Comparison of ENCODE assay signal across 12 cellular contexts in the genomic region with DNA sequence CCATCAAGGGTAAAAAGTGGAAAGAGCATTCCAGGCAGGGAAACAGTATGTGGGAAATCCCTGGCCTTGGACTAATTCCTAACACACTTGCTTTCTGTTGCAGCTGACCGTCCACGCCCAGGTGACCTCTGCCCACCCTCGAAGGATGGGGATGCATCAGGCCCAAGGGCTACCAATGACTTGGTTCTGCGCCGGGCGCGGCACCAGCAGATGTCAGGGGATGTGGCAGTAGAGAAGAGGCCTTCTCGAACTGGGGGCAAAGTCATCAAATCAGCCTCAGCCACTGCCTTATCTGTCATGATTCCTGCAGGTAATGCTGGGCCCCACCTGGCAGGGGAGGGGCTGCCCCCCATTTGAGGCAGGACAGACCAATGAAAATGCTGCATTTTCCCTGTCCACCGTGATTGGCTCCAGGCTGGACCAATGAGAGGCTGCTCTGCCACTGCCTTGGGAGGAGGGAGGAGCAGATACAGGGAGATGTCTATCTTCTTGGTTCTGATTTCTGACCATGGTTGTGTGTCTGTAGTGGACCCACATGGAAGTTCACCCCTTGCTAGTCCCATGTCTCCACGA. TPM values are rescaled to one million over a fixed set of nuclear protein-coding genes. Genes with fewer than 3 reads are reported as not detected.
A peak's percentile ranks its signal among the peaks of the same experiment; 100 is the strongest.
DNase-seq lines count a peak whose midpoint lies in the region; ATAC-seq, FAIRE-seq and TF ChIP-seq lines count a peak whose summit lies in the region.
"Had no signal": no experiment of that assay in that cellular context is flagged by ENCODE, and none has a peak within 500 bp of the region (broad histone marks: within the 10 kb centered on the region; RNA-seq: fewer than 3 reads in every experiment).

No MANE protein-coding gene starts in this region.

- H3K36me3 ChIP-seq in H7 (replicated peaks; ENCODE audit: control insufficient read depth, insufficient read depth, low read length) (peaks cover 2% of the 10 kb centered on the region; the same call in 1 of the 2 replicates), H1 (ENCODE audit: control insufficient read depth in 2 of 4, insufficient read depth in 4 of 4, low read length in 3 of 4) (peaks cover 0 to 17% (median 9%) of the 10 kb centered on the region in 4 experiments; a peak in 6 of 8 replicates), aorta (ENCODE audit: control insufficient read depth in 1 of 2, insufficient read depth in 2 of 2, low read length in 1 of 2) (no peaks in the 10 kb centered on the region)
- H3K36me3 ChIP-seq: vagina had no signal

- no peak for FAIRE-seq in H1 (lab: Jason Lieb, UNC)

- peaks cover 5% of the 10 kb centered on the region; the same call in 1 of the 2 replicates for H3K27me3 ChIP-seq in H7 (ENCODE audit: control insufficient read depth, insufficient read depth, low read length)
- no peaks in the 10 kb centered on the region for H3K27me3 ChIP-seq in H1 (replicated peaks in 1 of 4; ENCODE audit: control insufficient read depth in 3 of 4, extremely low read depth in 1 of 4, insufficient read depth in 3 of 4, low read length in 3 of 4)
- H3K27me3 ChIP-seq in aorta (ENCODE audit: control insufficient read depth in 1 of 2, insufficient read depth in 2 of 2, low read length in 1 of 2), result no peaks in the 10 kb centered on the region
- H3K27me3 ChIP-seq: vagina had no signal

- no peak for TF ChIP-seq CTCF in H1 (IDR thresholded peaks at IDR 0.05; ENCODE audit: control extremely low read depth in 1 of 3, insufficient read depth in 1 of 3, low read depth in 1 of 3, low read length in 3 of 3)

- H3K79me2 ChIP-seq in H1 (ENCODE audit: control insufficient read depth in 1 of 2, insufficient read depth in 2 of 2, low read length in 2 of 2), result no peaks in the 10 kb centered on the region

- TF ChIP-seq RAD21 in H1 (IDR thresholded peaks at IDR 0.05 in 1 of 2, conservative IDR thresholded peaks at IDR 0.05 in 1 of 2; ENCODE audit: low read depth in 2 of 2, low read length in 2 of 2), result no peak

- H3K9me3 ChIP-seq in H1 (ENCODE audit: insufficient read depth in 2 of 2, low read depth in 1 of 2, low read length in 1 of 2) (peaks cover 0 to 5% of the 10 kb centered on the region in 2 experiments; a peak in 1 of 4 replicates), aorta (ENCODE audit: control insufficient read depth, low read length) (no peaks in the 10 kb centered on the region)
- H3K9me3 ChIP-seq: vagina had no signal

- no peaks in the 10 kb centered on the region for H3K79me1 ChIP-seq in H1 (ENCODE audit: low read depth, low read length)

- H3K56ac ChIP-seq in H1 (replicated peaks; ENCODE audit: insufficient read length, low read depth, low read length), result no peak overlapping the region

- H3K18ac ChIP-seq in H1 (ENCODE audit: extremely low read depth, low read length), result no peak overlapping the region

- CTCF ChIA-PET in H1 (lab: Charles Lee; ENCODE audit: partially characterized antibody), result interaction anchor here (0.9 kb wide), 1 partner anchor 243 kb away, joined by 3 read pairs; no protein-coding TSS in a partner anchor

- peaks cover 8% of the 10 kb centered on the region; the same call in 1 of the 2 replicates for H3K23me2 ChIP-seq in H1 (ENCODE audit: low read depth, low read length)

- H2BK120ac ChIP-seq in H1 (replicated peaks; ENCODE audit: low read depth, low read length), result no peak overlapping the region

- H3K4me3 ChIP-seq in H7 (ENCODE audit: insufficient read depth, low read depth, low read length) (no peak overlapping the region), H1 (ENCODE audit: extremely low read depth in 1 of 4, insufficient read depth in 2 of 4, low read depth in 3 of 4, low read length in 4 of 4) (no peak overlapping the region), aorta (ENCODE audit: low read length in 2 of 2) (no peak overlapping the region)

- no peak overlapping the region for H3K14ac ChIP-seq in H1 (ENCODE audit: insufficient read length)

- H3K23ac ChIP-seq in H1 (ENCODE audit: insufficient read length), result no peak overlapping the region

- H2BK12ac ChIP-seq in H1 (ENCODE audit: low read depth, low read length), result no peak overlapping the region

- 92% methylated on average over 10 of the region's 10 CpGs; no CpG with 5 or more reads in 1 of the 2 experiments for WGBS in H1 (ENCODE audit: extremely low coverage in 1 of 2, insufficient coverage in 1 of 2, insufficient read length in 1 of 2, insufficient replicate concordance in 2 of 2, low coverage in 1 of 2, low lambda C conversion rate in 2 of 2, missing lambda C conversion rate in 1 of 2), 2 experiments
- 94 to 96% methylated on average over 10 of the region's 10 CpGs for WGBS in aorta, 2 donors

- no peak overlapping the region for H4K5ac ChIP-seq in H1 (ENCODE audit: insufficient read length, low read depth, low read length)

- no peak for TF ChIP-seq POLR2A in H1 (IDR thresholded peaks at IDR 0.05; ENCODE audit: control extremely low read depth in 1 of 2, low read depth in 2 of 2, low read length in 2 of 2)

- H2AFZ ChIP-seq in H1 (ENCODE audit: low read length), result no peak overlapping the region

- H3K27ac ChIP-seq in H1 (ENCODE audit: low read depth, low read length) (no peak overlapping the region), aorta (ENCODE audit: low read depth in 1 of 2, low read length in 2 of 2) (no peak overlapping the region)
- H3K27ac ChIP-seq: KMS-11, vagina had no signal

- no peak overlapping the region for H2BK5ac ChIP-seq in H1 (ENCODE audit: low read depth, low read length)

- no peak overlapping the region for H2BK15ac ChIP-seq in H1 (ENCODE audit: low read length)

- no peak overlapping the region for H4K91ac ChIP-seq in H1 (replicated peaks; ENCODE audit: insufficient read length, low read length)

- H3K4me1 ChIP-seq in H1 (replicated peaks in 1 of 4; ENCODE audit: control insufficient read depth in 3 of 4, insufficient read depth in 4 of 4, low read length in 3 of 4) (peaks cover 3 to 17% (median 14%) of the 10 kb centered on the region in 4 experiments), aorta (ENCODE audit: control insufficient read depth in 1 of 2, insufficient read depth in 2 of 2, low read length in 2 of 2) (no peaks in the 10 kb centered on the region)

- H3K9ac ChIP-seq in H1 (replicated peaks in 1 of 4; ENCODE audit: extremely low read depth in 1 of 4, low read depth in 3 of 4, low read length in 3 of 4), result no peak overlapping the region

- no peak for TF ChIP-seq EP300 in H1 (IDR thresholded peaks at IDR 0.05; ENCODE audit: borderline replicate concordance in 1 of 2, low read depth in 2 of 2, low read length in 2 of 2)

- H2BK20ac ChIP-seq in H1 (ENCODE audit: low read length), result no peak overlapping the region

- ATAC-seq in HG02642 (IDR thresholded peaks at IDR 0.05; ENCODE audit: poor library complexity, unreplicated experiment), result no peak
- ATAC-seq in aorta (ENCODE audit: low FRiP score), result no peak

- intact Hi-C loops in aorta (cut with DNase I), result no loop called here

- DNase-seq in COLO668 (lab: John Stamatoyannopoulos, UW; ENCODE audit: unreplicated experiment) (peak; percentile 10), H7 (peak; percentile 95), H1 (ENCODE audit: low read depth in 1 of 2, low spot score in 2 of 2) (peak in 1 of 2 experiments; percentile 76), aorta (no peak), NCI-H524 treated with DMSO at 0.1 percent for 48 hours (lab: John Stamatoyannopoulos, UW) (no peak)
- DNase-seq: effector CD8-positive, alpha-beta T cell; NCI-H774 had no signal

- no peak overlapping the region for H3K4ac ChIP-seq in H1 (replicated peaks; ENCODE audit: insufficient read length, low read depth, low read length)

- no peak overlapping the region for H2AK5ac ChIP-seq in H1 (ENCODE audit: low read depth, low read length)

- no peak overlapping the region for H3K4me2 ChIP-seq in H1 (ENCODE audit: insufficient read depth in 1 of 2, low read depth in 2 of 2, low read length in 2 of 2)

- POLR2A ChIA-PET in H1 (lab: Charles Lee; ENCODE audit: partially characterized antibody), result interaction anchor here (0.8 to 1.8 kb wide), 4 partner anchors 12 to 54 kb away, joined by 3 to 7 read pairs (median 4); a partner anchor contains a TSS

- no peaks in the 10 kb centered on the region for H4K20me1 ChIP-seq in H1 (replicated peaks in 1 of 2; ENCODE audit: control insufficient read depth in 1 of 2, insufficient read depth in 2 of 2, low read length in 2 of 2)

- no peak overlapping the region for H4K8ac ChIP-seq in H1 (ENCODE audit: extremely low read depth, insufficient read depth, low read length)

RNA-seq across cellular contexts. Expression of a gene that starts 12.6 kb away (rescaled TPM):
- 15.3 and 16.8 TPM in 2 replicates for total RNA-seq in H7 (2014; rRNA removed; shearing (Covaris generic))
- 32.9 and 33.2 TPM in 2 replicates for total RNA-seq in H1 (2021; fragmentation: NEBNext Ultra II Directional; extraction: Animal tissue kit (Norgen Biotek cat#: 25700))
- polyA plus RNA-seq in H1 (2011; rRNA removed) (48.2 and 58.2 TPM in 2 replicates), aorta (10 to 100 TPM; 27.4 to 49.9 TPM)
- polyA plus RNA-seq in H1 (2011; cell fraction: cytosol; rRNA removed), result 48.0 TPM
- 26.9 TPM for polyA plus RNA-seq in H1 (2011; cell fraction: nucleus; rRNA removed)
- polyA plus RNA-seq in H1 (2012, experiment 1 of 2), result 24.6 to 39.7 TPM (median 36.4 TPM) in 4 replicates
- 32.5 TPM for polyA plus RNA-seq in H1 (2012, experiment 2 of 2)
- polyA plus RNA-seq in H1 (2013, experiment 1 of 2), result 44.6 TPM
- 52.7 TPM for polyA plus RNA-seq in H1 (2013, experiment 2 of 2)
- polyA minus RNA-seq in H1 (2011; rRNA and poly(A)+ RNA removed), result 33.8 and 41.2 TPM in 2 replicates
- 25.0 TPM for polyA minus RNA-seq in H1 (2011; cell fraction: cytosol; rRNA and poly(A)+ RNA removed)
- polyA minus RNA-seq in H1 (2011; cell fraction: nucleus; rRNA and poly(A)+ RNA removed), result 11.8 TPM
- total RNA-seq in aorta, result 10 to 100 TPM; 26.8 to 39.5 TPM

RNA-seq across cellular contexts. Expression of a gene that starts 18.4 kb away (rescaled TPM):
- total RNA-seq in H7 (2014; rRNA removed; shearing (Covaris generic)), result 0.37 and 0.76 TPM in 2 replicates
- total RNA-seq in H1 (2021; fragmentation: NEBNext Ultra II Directional; extraction: Animal tissue kit (Norgen Biotek cat#: 25700)), result 0.59 and 0.84 TPM in 2 replicates
- polyA plus RNA-seq in H1 (2011; rRNA removed), result 0.91 and 1.0 TPM in 2 replicates
- 0.92 TPM for polyA plus RNA-seq in H1 (2011; cell fraction: cytosol; rRNA removed)
- polyA plus RNA-seq in H1 (2011; cell fraction: nucleus; rRNA removed), result 0.73 TPM
- polyA plus RNA-seq in H1 (2012, experiment 1 of 2), result 0.54 to 0.79 TPM (median 0.58 TPM) in 4 replicates
- polyA plus RNA-seq in H1 (2012, experiment 2 of 2), result 0.50 TPM
- polyA plus RNA-seq in H1 (2013, experiment 1 of 2), result 0.55 TPM
- 0.40 TPM for polyA plus RNA-seq in H1 (2013, experiment 2 of 2)
- polyA minus RNA-seq in H1 (2011; rRNA and poly(A)+ RNA removed), result 0.41 and 0.66 TPM in 2 replicates
- not detected for polyA minus RNA-seq in H1 (2011; cell fraction: cytosol; rRNA and poly(A)+ RNA removed)
- polyA minus RNA-seq in H1 (2011; cell fraction: nucleus; rRNA and poly(A)+ RNA removed), result 1.2 TPM
- under 1 TPM in 1 of 2 donors, not detected in 1; 0.39 TPM for total RNA-seq in aorta
- not detected for polyA plus RNA-seq in aorta
- total RNA-seq: vagina had no signal

RNA-seq across cellular contexts. Expression of a gene that starts 22.3 kb away (rescaled TPM):
- 42.3 and 59.4 TPM in 2 replicates for total RNA-seq in H7 (2014; rRNA removed; shearing (Covaris generic))
- total RNA-seq in H1 (2021; fragmentation: NEBNext Ultra II Directional; extraction: Animal tissue kit (Norgen Biotek cat#: 25700)), result 63.8 and 67.3 TPM in 2 replicates
- polyA plus RNA-seq in H1 (2011; rRNA removed), result 89.4 and 134 TPM in 2 replicates
- polyA plus RNA-seq in H1 (2011; cell fraction: cytosol; rRNA removed), result 147 TPM
- 130 TPM for polyA plus RNA-seq in H1 (2011; cell fraction: nucleus; rRNA removed)
- 53.5 to 77.1 TPM (median 68.9 TPM) in 4 replicates for polyA plus RNA-seq in H1 (2012, experiment 1 of 2)
- polyA plus RNA-seq in H1 (2012, experiment 2 of 2), result 50.5 TPM
- polyA plus RNA-seq in H1 (2013, experiment 1 of 2), result 32.2 TPM
- polyA plus RNA-seq in H1 (2013, experiment 2 of 2), result 27.2 TPM
- 43.7 and 43.8 TPM in 2 replicates for polyA minus RNA-seq in H1 (2011; rRNA and poly(A)+ RNA removed)
- polyA minus RNA-seq in H1 (2011; cell fraction: cytosol; rRNA and poly(A)+ RNA removed), result 39.3 TPM
- 48.9 TPM for polyA minus RNA-seq in H1 (2011; cell fraction: nucleus; rRNA and poly(A)+ RNA removed)
- total RNA-seq in aorta, result 10 to 100 TPM; 15.1 to 16.4 TPM
- 10 to 100 TPM; 21.9 to 29.1 TPM for polyA plus RNA-seq in aorta

RNA-seq across cellular contexts. Expression of a gene that starts 30.3 kb away (rescaled TPM):
- 5.5 and 7.0 TPM in 2 replicates for total RNA-seq in H7 (2014; rRNA removed; shearing (Covaris generic))
- 25.2 and 28.3 TPM in 2 replicates for total RNA-seq in H1 (2021; fragmentation: NEBNext Ultra II Directional; extraction: Animal tissue kit (Norgen Biotek cat#: 25700))
- polyA plus RNA-seq in H1 (2011; rRNA removed), result 15.6 and 27.5 TPM in 2 replicates
- polyA plus RNA-seq in H1 (2011; cell fraction: cytosol; rRNA removed), result 17.6 TPM
- polyA plus RNA-seq in H1 (2011; cell fraction: nucleus; rRNA removed), result 85.6 TPM
- polyA plus RNA-seq in H1 (2012, experiment 1 of 2), result 21.7 to 26.3 TPM (median 23.3 TPM) in 4 replicates
- 14.4 TPM for polyA plus RNA-seq in H1 (2012, experiment 2 of 2)
- 12.8 TPM for polyA plus RNA-seq in H1 (2013, experiment 1 of 2)
- 11.6 TPM for polyA plus RNA-seq in H1 (2013, experiment 2 of 2)
- polyA minus RNA-seq in H1 (2011; rRNA and poly(A)+ RNA removed), result 13.8 and 28.0 TPM in 2 replicates
- 22.4 TPM for polyA minus RNA-seq in H1 (2011; cell fraction: cytosol; rRNA and poly(A)+ RNA removed)
- polyA minus RNA-seq in H1 (2011; cell fraction: nucleus; rRNA and poly(A)+ RNA removed), result 23.5 TPM
- total RNA-seq in aorta, result under 1 TPM in 1 of 2 donors, not detected in 1; 0.54 TPM
- polyA plus RNA-seq in aorta, result under 1 TPM in 1 of 2 donors, not detected in 1; 0.13 TPM
- total RNA-seq: omental fat pad had no signal

RNA-seq across cellular contexts. Expression of a gene that starts 34.2 kb away (rescaled TPM):
- 1.3 TPM in 2 replicates for total RNA-seq in H7 (2014; rRNA removed; shearing (Covaris generic))
- 4.8 and 5.8 TPM in 2 replicates for total RNA-seq in H1 (2021; fragmentation: NEBNext Ultra II Directional; extraction: Animal tissue kit (Norgen Biotek cat#: 25700))
- polyA plus RNA-seq in H1 (2011; rRNA removed), result 4.0 and 4.4 TPM in 2 replicates
- polyA plus RNA-seq in H1 (2011; cell fraction: cytosol; rRNA removed), result 1.8 TPM
- 2.5 TPM for polyA plus RNA-seq in H1 (2011; cell fraction: nucleus; rRNA removed)
- 3.6 to 6.2 TPM (median 5.2 TPM) in 4 replicates for polyA plus RNA-seq in H1 (2012, experiment 1 of 2)
- polyA plus RNA-seq in H1 (2012, experiment 2 of 2), result 6.8 TPM
- 5.0 TPM for polyA plus RNA-seq in H1 (2013, experiment 1 of 2)
- 5.6 TPM for polyA plus RNA-seq in H1 (2013, experiment 2 of 2)
- polyA minus RNA-seq in H1 (2011; rRNA and poly(A)+ RNA removed), result 1.7 and 2.8 TPM in 2 replicates
- polyA minus RNA-seq in H1 (2011; cell fraction: cytosol; rRNA and poly(A)+ RNA removed), result 5.1 TPM
- polyA minus RNA-seq in H1 (2011; cell fraction: nucleus; rRNA and poly(A)+ RNA removed), result 3.9 TPM
- total RNA-seq in aorta, result not detected
- polyA plus RNA-seq in aorta, result 1 to 10 TPM in 1 of 2 donors, not detected in 1; 2.0 TPM
- total RNA-seq: activated naive CD4-positive, alpha-beta T cell treated with anti-CD3 and anti-CD28 coated beads, Interleukin-2, amount 50 U/mL, for 72 hours; omental fat pad had no signal

Comparison
In these comparisons a context has a peak if more than half of its experiments do, and no peak if none do; other contexts are left out.
1. DNase-seq: peak in COLO668 (single experiment) and H7 (single experiment); none in aorta (0 of 2) and NCI-H524 treated with DMSO at 0.1 percent for 48 hours (single experiment).